In the genomic region with DNA sequence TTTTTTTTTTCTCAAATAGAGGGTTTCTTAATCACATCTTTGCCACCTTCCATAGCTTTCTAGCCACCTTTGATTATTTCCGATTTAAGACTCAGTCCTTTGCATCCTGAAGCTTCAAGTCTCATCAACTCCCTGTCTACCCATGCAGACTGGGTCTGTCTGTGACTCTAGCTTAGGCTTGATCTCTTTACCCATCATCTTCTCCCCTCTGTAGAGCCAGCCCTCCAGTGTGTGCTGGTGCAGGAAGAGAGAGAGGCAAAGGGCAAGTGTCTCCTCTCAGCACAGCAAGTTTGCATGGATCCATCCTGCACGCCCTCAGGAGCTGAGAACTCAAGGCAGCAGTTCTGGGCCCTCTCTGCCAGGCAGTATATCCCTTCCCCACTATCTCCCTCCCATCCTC, we compare ENCODE assay signal across 2 cellular contexts.
TF ChIP-seq lines count a peak whose summit lies in the region.

No MANE protein-coding gene starts in this region.

TF ChIP-seq in GM23338, 12 proteins besides CTCF, POLR2A, EP300 and RAD21 (continues in another document):
- TF ChIP-seq NANOG (IDR thresholded peaks at IDR 0.05; ENCODE audit: borderline replicate concordance) (no peak), POLR2AphosphoS5 (IDR thresholded peaks at IDR 0.05; ENCODE audit: low read depth) (no peak), JUNB (IDR thresholded peaks at IDR 0.05; ENCODE audit: unreplicated experiment) (no peak), EZH2phosphoT487 (IDR thresholded peaks at IDR 0.05; ENCODE audit: unreplicated experiment) (no peak), STAT1 (IDR thresholded peaks at IDR 0.05; ENCODE audit: unreplicated experiment) (no peak), ZNF462 (CRISPR knock-in tag; IDR thresholded peaks at IDR 0.05) (no peak), REST (IDR thresholded peaks at IDR 0.05; ENCODE audit: unreplicated experiment) (no peak), EZH2 (IDR thresholded peaks at IDR 0.05; ENCODE audit: low read depth, unreplicated experiment) (no peak), ZNF331 (CRISPR knock-in tag; IDR thresholded peaks at IDR 0.05; ENCODE audit: low read depth) (no peak)
- TF ChIP-seq, protein P1, sequence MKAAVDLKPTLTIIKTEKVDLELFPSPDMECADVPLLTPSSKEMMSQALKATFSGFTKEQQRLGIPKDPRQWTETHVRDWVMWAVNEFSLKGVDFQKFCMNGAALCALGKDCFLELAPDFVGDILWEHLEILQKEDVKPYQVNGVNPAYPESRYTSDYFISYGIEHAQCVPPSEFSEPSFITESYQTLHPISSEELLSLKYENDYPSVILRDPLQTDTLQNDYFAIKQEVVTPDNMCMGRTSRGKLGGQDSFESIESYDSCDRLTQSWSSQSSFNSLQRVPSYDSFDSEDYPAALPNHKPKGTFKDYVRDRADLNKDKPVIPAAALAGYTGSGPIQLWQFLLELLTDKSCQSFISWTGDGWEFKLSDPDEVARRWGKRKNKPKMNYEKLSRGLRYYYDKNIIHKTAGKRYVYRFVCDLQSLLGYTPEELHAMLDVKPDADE (IDR thresholded peaks at IDR 0.05), result no peak

TF ChIP-seq in H1, 55 proteins besides CTCF, POLR2A, EP300 and RAD21:
- TF ChIP-seq HDAC2 (IDR thresholded peaks at IDR 0.05; ENCODE audit: borderline replicate concordance in 1 of 2, low read depth in 2 of 2, low read length in 2 of 2) (no peak), KDM4A (IDR thresholded peaks at IDR 0.05; ENCODE audit: low read depth, low read length, severe bottlenecking) (no peak), SP1 (IDR thresholded peaks at IDR 0.05; ENCODE audit: low read depth, low read length) (no peak), FOSL1 (IDR thresholded peaks at IDR 0.05; ENCODE audit: insufficient read depth, low read depth, low read length) (no peak), TAF1 (IDR thresholded peaks at IDR 0.05; ENCODE audit: low read depth, low read length) (no peak), BRCA1 (IDR thresholded peaks at IDR 0.05; ENCODE audit: low read depth, low read length) (no peak), SP4 (IDR thresholded peaks at IDR 0.05; ENCODE audit: low read length) (no peak), BCL11A (IDR thresholded peaks at IDR 0.05; ENCODE audit: low read depth in 2 of 2, low read length in 2 of 2) (no peak), CHD2 (IDR thresholded peaks at IDR 0.05; ENCODE audit: low read length) (no peak), CEBPB (IDR thresholded peaks at IDR 0.05; ENCODE audit: low read depth, low read length) (no peak), CREB1 (IDR thresholded peaks at IDR 0.05) (no peak), TAF7 (optimal IDR thresholded peaks at IDR 0.05; ENCODE audit: borderline replicate concordance, low read depth, low read length) (no peak), POLR2AphosphoS5 (IDR thresholded peaks at IDR 0.05; ENCODE audit: low read depth, low read length) (no peak), MAFK (IDR thresholded peaks at IDR 0.05; ENCODE audit: low read depth, low read length) (no peak), ASH2L (IDR thresholded peaks at IDR 0.05; ENCODE audit: low read length) (no peak)
- TF ChIP-seq, protein P2, sequence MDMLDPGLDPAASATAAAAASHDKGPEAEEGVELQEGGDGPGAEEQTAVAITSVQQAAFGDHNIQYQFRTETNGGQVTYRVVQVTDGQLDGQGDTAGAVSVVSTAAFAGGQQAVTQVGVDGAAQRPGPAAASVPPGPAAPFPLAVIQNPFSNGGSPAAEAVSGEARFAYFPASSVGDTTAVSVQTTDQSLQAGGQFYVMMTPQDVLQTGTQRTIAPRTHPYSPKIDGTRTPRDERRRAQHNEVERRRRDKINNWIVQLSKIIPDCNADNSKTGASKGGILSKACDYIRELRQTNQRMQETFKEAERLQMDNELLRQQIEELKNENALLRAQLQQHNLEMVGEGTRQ (IDR thresholded peaks at IDR 0.05; ENCODE audit: low read length), result no peak
